ENCODE assay signal across 15 cellular contexts in the genomic region with DNA sequence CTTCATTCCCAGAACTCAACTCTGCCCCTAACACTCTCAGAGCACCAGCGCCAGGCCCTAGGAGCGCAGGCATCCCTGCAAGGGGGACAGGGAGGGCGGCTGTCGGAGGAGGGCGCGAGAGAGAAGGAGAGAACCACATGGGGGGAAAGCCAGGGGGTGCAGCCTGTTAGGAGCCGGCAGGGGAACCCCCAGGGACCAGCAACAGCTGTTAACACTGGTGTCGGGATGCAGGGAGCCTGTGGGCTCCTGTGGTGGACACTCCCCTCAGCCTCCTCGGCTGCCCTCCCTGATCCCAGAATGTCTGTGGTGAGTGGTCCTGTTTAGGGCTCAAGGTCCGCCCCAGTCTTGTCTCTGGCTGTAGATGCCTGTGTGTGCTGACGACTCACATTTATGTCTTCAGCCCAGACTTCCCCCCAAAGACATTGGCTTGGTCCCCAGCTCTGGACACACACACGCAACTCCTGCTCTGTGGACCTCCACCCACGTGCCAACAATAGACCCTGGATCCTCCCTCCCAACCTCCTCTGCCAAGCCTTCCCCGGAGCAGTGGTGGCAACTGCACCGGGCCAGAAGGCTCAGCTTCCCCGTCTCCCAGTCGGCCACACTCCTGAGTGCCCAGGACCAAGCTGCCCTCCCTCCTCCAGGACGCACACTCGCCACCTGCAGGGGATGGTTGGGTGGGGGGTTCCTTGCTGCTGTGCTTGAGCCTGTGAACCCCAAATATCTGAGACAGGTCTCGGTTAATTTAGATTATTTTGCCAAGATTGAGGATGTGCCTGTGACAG. TPM values are rescaled to one million over a fixed set of nuclear protein-coding genes. Genes with fewer than 3 reads are reported as not detected.
DNase-seq lines count a peak whose midpoint lies in the region; ATAC-seq and TF ChIP-seq lines count a peak whose summit lies in the region.
"Had no signal": no experiment of that assay in that cellular context is flagged by ENCODE, and none has a peak within 500 bp of the region (broad histone marks: within the 10 kb centered on the region; RNA-seq: fewer than 3 reads in every experiment).

No MANE protein-coding gene starts in this region.

- TF ChIP-seq RAD21 in SK-N-SH (IDR thresholded peaks at IDR 0.05; ENCODE audit: low read length), result no peak

- no peak for ATAC-seq in GM18907 (IDR thresholded peaks at IDR 0.05; ENCODE audit: unreplicated experiment)
- ATAC-seq: stimulated activated naive B cell treated with anti-CD40 and anti-IgM and Interleukin-4, amounts not matched to agents 10 μg/mL and 1 μg/mL and 100 μg/mL, for 72 hours had no signal

- no peak overlapping the region for H3K4me3 ChIP-seq in SK-N-SH (ENCODE audit: low read depth in 2 of 2, low read length in 1 of 2)
- H3K4me3 ChIP-seq in foreskin fibroblast (ENCODE audit: low read depth in 1 of 2, low read length in 2 of 2), result no peak overlapping the region
- no peak overlapping the region for H3K4me3 ChIP-seq in osteoblast (ENCODE audit: insufficient read depth, low read length)
- H3K4me3 ChIP-seq: smooth muscle cell had no signal

- H3K4me1 ChIP-seq in SK-N-SH (ENCODE audit: control insufficient read depth in 1 of 2, insufficient read depth in 2 of 2, low read depth in 1 of 2, low read length in 1 of 2) (no peaks in the 10 kb centered on the region; a peak in 1 of 4 replicates), osteoblast (ENCODE audit: insufficient read depth, low read length) (no peaks in the 10 kb centered on the region)

- no peak overlapping the region for H3K27ac ChIP-seq in SK-N-SH (ENCODE audit: low read depth in 2 of 2, low read length in 1 of 2)
- H3K27ac ChIP-seq in osteoblast (ENCODE audit: low read depth, low read length), result no peak overlapping the region

- H3K4me2 ChIP-seq in SK-N-SH, result no peak overlapping the region
- no peak overlapping the region for H3K4me2 ChIP-seq in osteoblast (ENCODE audit: insufficient read depth, low read length)
- H3K4me2 ChIP-seq: smooth muscle cell had no signal

- DNase-seq in NCI-H1436 (lab: John Stamatoyannopoulos, UW) (peak; percentile 33), NCI-H1436 treated with DMSO at 0.1 percent for 48 hours (lab: John Stamatoyannopoulos, UW) (no peak), SK-N-SH (peak; percentile 66), foreskin fibroblast (peak in 1 of 2 donors; percentile 32), osteoblast (ENCODE audit: insufficient read length, low spot score, missing footprints) (peak; percentile 90), MV-4-11 (lab: John Stamatoyannopoulos, UW) (no peak), cortex of kidney (lab: John Stamatoyannopoulos, UW) (no peak)
- DNase-seq: 8988T; activated gamma-delta T cell treated with Interleukin-2 at 50 U/mL for 16 hours; KBM-7; stimulated activated naive B cell treated with anti-CD40 and anti-IgM and Interleukin-4, amounts not matched to agents 10 μg/mL and 1 μg/mL and 100 μg/mL, for 72 hours had no signal

- POLR2A ChIA-PET in SK-N-SH (lab: Yijun Ruan, JAX), result no interaction called here

- H3K36me3 ChIP-seq in SK-N-SH (replicated peaks in 1 of 2; ENCODE audit: control insufficient read depth in 1 of 2, insufficient read depth in 2 of 2, low read length in 1 of 2) (no peaks in the 10 kb centered on the region), osteoblast (ENCODE audit: insufficient read depth, low read length) (no peaks in the 10 kb centered on the region)

- H2AFZ ChIP-seq in SK-N-SH (ENCODE audit: low read depth) (no peak overlapping the region), osteoblast (ENCODE audit: low read length) (no peak overlapping the region)

- CTCF ChIA-PET in SK-N-SH (lab: Yijun Ruan, JAX), result interaction anchor here (0.7 to 1.0 kb wide), 3 partner anchors 12 to 17 kb away, joined by 3 to 4 read pairs (median 3); no protein-coding TSS in a partner anchor

- TF ChIP-seq CTCF in SK-N-SH (IDR thresholded peaks at IDR 0.05), result no peak
- peak; percentile 46 for TF ChIP-seq CTCF in foreskin fibroblast (IDR thresholded peaks at IDR 0.05; ENCODE audit: low read depth, low read length)
- peak; percentile 17 for TF ChIP-seq CTCF in osteoblast (IDR thresholded peaks at IDR 0.05; ENCODE audit: extremely low read depth, low read depth, low read length)

- no peak for TF ChIP-seq EP300 in SK-N-SH (IDR thresholded peaks at IDR 0.05; ENCODE audit: borderline replicate concordance in 1 of 2, low read depth in 1 of 2, low read length in 1 of 2)

- H3K27me3 ChIP-seq in SK-N-SH (ENCODE audit: insufficient read depth) (no peaks in the 10 kb centered on the region), osteoblast (ENCODE audit: insufficient read depth, low read length) (peaks cover 15% of the 10 kb centered on the region)

- H3F3A ChIP-seq in SK-N-SH (replicated peaks; ENCODE audit: insufficient read depth), result peaks cover 4% of the 10 kb centered on the region

- H3K9ac ChIP-seq in SK-N-SH, result no peak overlapping the region

- H4K20me1 ChIP-seq in SK-N-SH (ENCODE audit: insufficient read depth), result no peaks in the 10 kb centered on the region
- no peaks in the 10 kb centered on the region for H4K20me1 ChIP-seq in osteoblast (ENCODE audit: insufficient read depth, low read length)

- no peaks in the 10 kb centered on the region for H3K9me2 ChIP-seq in SK-N-SH

- H3K9me3 ChIP-seq in SK-N-SH (no peaks in the 10 kb centered on the region), osteoblast (ENCODE audit: low read depth, low read length) (no peaks in the 10 kb centered on the region)

- H3K79me2 ChIP-seq in SK-N-SH (ENCODE audit: insufficient read depth) (no peaks in the 10 kb centered on the region), osteoblast (ENCODE audit: insufficient read depth, low read length) (no peaks in the 10 kb centered on the region)

- WGBS in SK-N-SH (ENCODE audit: low lambda C conversion rate), result 11% methylated on average over 7 of the region's 20 CpGs

TF ChIP-seq in SK-N-SH, 30 proteins besides CTCF, POLR2A, EP300 and RAD21:
- no peak for TF ChIP-seq TEAD4 (IDR thresholded peaks at IDR 0.05; ENCODE audit: borderline replicate concordance, insufficient read depth)
- no peak for TF ChIP-seq GABPA (IDR thresholded peaks at IDR 0.05; ENCODE audit: low read depth)
- TF ChIP-seq, protein P1, sequence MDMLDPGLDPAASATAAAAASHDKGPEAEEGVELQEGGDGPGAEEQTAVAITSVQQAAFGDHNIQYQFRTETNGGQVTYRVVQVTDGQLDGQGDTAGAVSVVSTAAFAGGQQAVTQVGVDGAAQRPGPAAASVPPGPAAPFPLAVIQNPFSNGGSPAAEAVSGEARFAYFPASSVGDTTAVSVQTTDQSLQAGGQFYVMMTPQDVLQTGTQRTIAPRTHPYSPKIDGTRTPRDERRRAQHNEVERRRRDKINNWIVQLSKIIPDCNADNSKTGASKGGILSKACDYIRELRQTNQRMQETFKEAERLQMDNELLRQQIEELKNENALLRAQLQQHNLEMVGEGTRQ (IDR thresholded peaks at IDR 0.05; ENCODE audit: borderline replicate concordance, low read depth, low read length), result no peak
- no peak for TF ChIP-seq SIN3A (IDR thresholded peaks at IDR 0.05; ENCODE audit: borderline replicate concordance, low read depth, low read length)
- TF ChIP-seq FOXM1 (IDR thresholded peaks at IDR 0.05; ENCODE audit: low read depth), result no peak
- no peak for TF ChIP-seq RCOR1 (IDR thresholded peaks at IDR 0.05; ENCODE audit: low read length)
- TF ChIP-seq, protein P2, sequence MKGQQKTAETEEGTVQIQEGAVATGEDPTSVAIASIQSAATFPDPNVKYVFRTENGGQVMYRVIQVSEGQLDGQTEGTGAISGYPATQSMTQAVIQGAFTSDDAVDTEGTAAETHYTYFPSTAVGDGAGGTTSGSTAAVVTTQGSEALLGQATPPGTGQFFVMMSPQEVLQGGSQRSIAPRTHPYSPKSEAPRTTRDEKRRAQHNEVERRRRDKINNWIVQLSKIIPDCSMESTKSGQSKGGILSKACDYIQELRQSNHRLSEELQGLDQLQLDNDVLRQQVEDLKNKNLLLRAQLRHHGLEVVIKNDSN (IDR thresholded peaks at IDR 0.05; ENCODE audit: borderline replicate concordance, low read depth), result no peak
- TF ChIP-seq POLR2AphosphoS5 (IDR thresholded peaks at IDR 0.05; ENCODE audit: low read depth, low read length), result no peak
- no peak for TF ChIP-seq CHD2 (IDR thresholded peaks at IDR 0.05; ENCODE audit: low read length, partially characterized antibody)
- no peak for TF ChIP-seq MEF2A (IDR thresholded peaks at IDR 0.05; ENCODE audit: borderline replicate concordance, low read depth)
- no peak for TF ChIP-seq RXRA (IDR thresholded peaks at IDR 0.05; ENCODE audit: borderline replicate concordance, low read depth)

RNA-seq across cellular contexts. Expression of a gene that starts 0.8 kb away (rescaled TPM):
- not detected in 2 replicates for polyA plus RNA-seq in SK-N-SH (2012; rRNA removed)
- polyA plus RNA-seq in SK-N-SH (2012; cell fraction: cytosol; rRNA removed), result not detected in 2 replicates
- polyA plus RNA-seq in SK-N-SH (2012; cell fraction: nucleus; rRNA removed), result not detected in 2 replicates
- total RNA-seq in osteoblast, result not detected in 2 replicates
- total RNA-seq: NCI-H460, smooth muscle cell had no signal
- polyA plus RNA-seq: esophagus, smooth muscle cell had no signal

RNA-seq across cellular contexts. Expression of a gene that starts 7.5 kb away (rescaled TPM):
- polyA plus RNA-seq in SK-N-SH (2012; rRNA removed), result 398 and 518 TPM in 2 replicates
- 239 and 341 TPM in 2 replicates for polyA plus RNA-seq in SK-N-SH (2012; cell fraction: cytosol; rRNA removed)
- 92.5 and 106 TPM in 2 replicates for polyA plus RNA-seq in SK-N-SH (2012; cell fraction: nucleus; rRNA removed)
- 54.5 and 105 TPM in 2 replicates for total RNA-seq in osteoblast

RNA-seq across cellular contexts. Expression of a gene that starts 11.2 kb away (rescaled TPM):
- 19.9 and 26.5 TPM in 2 replicates for polyA plus RNA-seq in SK-N-SH (2012; rRNA removed)
- polyA plus RNA-seq in SK-N-SH (2012; cell fraction: cytosol; rRNA removed), result 1.5 and 2.6 TPM in 2 replicates
- 251 and 265 TPM in 2 replicates for polyA plus RNA-seq in SK-N-SH (2012; cell fraction: nucleus; rRNA removed)
- 7.7 and 8.7 TPM in 2 replicates for total RNA-seq in osteoblast

RNA-seq across cellular contexts. Expression of a gene that starts 13.7 kb away (rescaled TPM):
- polyA plus RNA-seq in SK-N-SH (2012; rRNA removed), result 15.3 and 19.4 TPM in 2 replicates
- 10.6 and 12.6 TPM in 2 replicates for polyA plus RNA-seq in SK-N-SH (2012; cell fraction: cytosol; rRNA removed)
- 4.7 and 8.8 TPM in 2 replicates for polyA plus RNA-seq in SK-N-SH (2012; cell fraction: nucleus; rRNA removed)
- 48.6 and 64.4 TPM in 2 replicates for total RNA-seq in osteoblast

RNA-seq across cellular contexts. Expression of a gene that starts 20.5 kb away (rescaled TPM):
- polyA plus RNA-seq in SK-N-SH (2012; rRNA removed), result 229 and 326 TPM in 2 replicates
- 148 and 237 TPM in 2 replicates for polyA plus RNA-seq in SK-N-SH (2012; cell fraction: cytosol; rRNA removed)
- polyA plus RNA-seq in SK-N-SH (2012; cell fraction: nucleus; rRNA removed), result 84.2 and 113 TPM in 2 replicates
- 98.4 and 116 TPM in 2 replicates for total RNA-seq in osteoblast

Comparison
In these comparisons a context has a peak if more than half of its experiments do, and no peak if none do; other contexts are left out.
1. DNase-seq: peak in NCI-H1436 (single experiment), SK-N-SH (single experiment) and osteoblast (single experiment); none in NCI-H1436 treated with DMSO at 0.1 percent for 48 hours (single experiment), MV-4-11 (single experiment) and cortex of kidney (single experiment).